ENCODE assay signal across 8 cellular contexts in the genomic region with DNA sequence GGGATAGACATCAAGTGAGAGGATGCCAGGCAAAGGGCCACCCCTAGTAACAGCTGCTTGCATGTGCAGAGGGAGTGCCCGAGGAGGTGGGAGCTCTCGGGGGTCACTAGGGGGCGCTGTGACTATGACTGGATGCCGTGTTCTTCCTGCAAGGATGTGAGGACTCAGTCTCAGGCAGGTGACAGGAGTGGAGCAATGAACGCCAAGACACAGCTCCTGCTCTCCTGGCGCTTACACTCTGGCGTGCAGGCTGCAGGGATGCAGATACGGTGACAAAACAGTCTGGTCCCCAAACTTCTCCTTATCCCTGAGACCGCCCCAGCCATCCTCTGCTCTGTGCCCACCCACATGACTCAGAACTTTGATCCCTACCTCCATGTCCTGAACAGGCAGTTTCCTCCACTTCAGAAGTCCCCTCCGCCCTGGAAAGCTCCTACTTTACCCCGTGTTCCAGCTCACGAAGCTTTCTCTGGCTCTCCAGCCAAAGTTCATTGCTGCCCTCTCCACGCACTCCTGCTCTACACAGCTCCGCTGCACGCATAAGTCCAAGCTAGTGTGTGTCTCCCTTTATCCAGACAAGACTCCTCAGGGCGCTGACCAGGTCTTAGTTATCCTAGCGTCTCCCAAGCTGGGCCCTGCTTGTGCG. TPM values are rescaled to one million over a fixed set of nuclear protein-coding genes. Genes with fewer than 3 reads are reported as not detected.
DNase-seq lines count a peak whose midpoint lies in the region; ATAC-seq lines count a peak whose summit lies in the region.

No MANE protein-coding gene starts in this region.

- CTCF ChIA-PET in activated CD4-positive, alpha-beta memory T cell treated with anti-CD3 and anti-CD28 coated beads for 36 hours (lab: Charles Lee), result interaction anchor here (0.6 to 9.9 kb wide), 47 partner anchors 9 to 486 kb away, joined by 3 to 267 read pairs (median 4); a partner anchor contains a TSS

- H2BK120ac ChIP-seq in mesendoderm (ENCODE audit: low read depth, low read length), result no peak overlapping the region

- no peak overlapping the region for H3K4ac ChIP-seq in mesendoderm (ENCODE audit: low read depth, low read length)

- H3K4me1 Mint-ChIP-seq in activated CD4-positive, alpha-beta memory T cell treated with anti-CD3 and anti-CD28 coated beads for 36 hours (ENCODE audit: low read depth), result peaks cover 5% of the 10 kb centered on the region

- no peaks in the 10 kb centered on the region for H3K4me1 ChIP-seq in mesendoderm (ENCODE audit: control insufficient read depth, low read depth, low read length)

- peak; percentile 27 for DNase-seq in DMS114 treated with DMSO at 0.1 percent for 48 hours (lab: John Stamatoyannopoulos, UW; ENCODE audit: unreplicated experiment)
- DNase-seq in NCI-H82 (lab: John Stamatoyannopoulos, UW), result peak; percentile 91
- DNase-seq in activated CD4-positive, alpha-beta memory T cell treated with anti-CD3 and anti-CD28 coated beads for 36 hours, result peak; percentile 92
- DNase-seq in effector CD4-positive, alpha-beta T cell, result peak; percentile 78
- peak; percentile 93 for DNase-seq in mesendoderm
- DNase-seq in stimulated activated CD8-positive, alpha-beta memory T cell treated with anti-CD3 and anti-CD28 coated beads, Interleukin-15, amount 100 ng/mL, for 48 hours (ENCODE audit: low read depth in 2 of 2), result peak; percentile 66 to 71

- H3K79me1 ChIP-seq in mesendoderm (ENCODE audit: low read length), result no peaks in the 10 kb centered on the region

- H3K9me3 Mint-ChIP-seq in activated CD4-positive, alpha-beta memory T cell treated with anti-CD3 and anti-CD28 coated beads for 36 hours, result no peaks in the 10 kb centered on the region

- H2BK5ac ChIP-seq in mesendoderm (ENCODE audit: low read length), result no peak overlapping the region

- no peaks in the 10 kb centered on the region for H3K79me2 ChIP-seq in mesendoderm (ENCODE audit: control insufficient read depth, insufficient read depth, low read length)

- no peak overlapping the region for H3K9ac ChIP-seq in mesendoderm (ENCODE audit: low read length)

- H3K56ac ChIP-seq in mesendoderm (ENCODE audit: low read length), result no peak overlapping the region

- no peak overlapping the region for H3K23ac ChIP-seq in mesendoderm (ENCODE audit: low read length)

- H3K4me3 ChIP-seq in mesendoderm (ENCODE audit: low read length), result no peak overlapping the region

- no peak overlapping the region for H4K8ac ChIP-seq in mesendoderm (ENCODE audit: low read depth, low read length)

- H3K4me2 ChIP-seq in mesendoderm (ENCODE audit: low read length), result no peak overlapping the region

- no peak overlapping the region for H3K27ac ChIP-seq in mesendoderm (ENCODE audit: low read depth, low read length)

- no CpG with 5 or more reads among the region's 18 CpGs for WGBS in mesendoderm (ENCODE audit: extremely low coverage, insufficient coverage, low lambda C conversion rate)

- ATAC-seq in HG02678 (IDR thresholded peaks at IDR 0.05; ENCODE audit: unreplicated experiment) (peak; percentile 66), HG03571 (IDR thresholded peaks at IDR 0.05; ENCODE audit: unreplicated experiment) (no peak)

- H4K5ac ChIP-seq in mesendoderm (ENCODE audit: low read length), result no peak overlapping the region

- intact Hi-C loops in activated CD4-positive, alpha-beta memory T cell treated with anti-CD3 and anti-CD28 coated beads for 36 hours (cut with micrococcal nuclease), result loop anchor here (1.0 kb wide), 2 partner anchors 14 to 35 kb away; a partner anchor contains a TSS

- no peaks in the 10 kb centered on the region for H3K27me3 ChIP-seq in mesendoderm (ENCODE audit: insufficient read depth, low read length, poor library complexity)

- H3K36me3 ChIP-seq in mesendoderm (ENCODE audit: control insufficient read depth, insufficient read depth, low read length), result peaks cover 4% of the 10 kb centered on the region

- POLR2A ChIA-PET in activated CD4-positive, alpha-beta memory T cell treated with anti-CD3 and anti-CD28 coated beads for 36 hours (lab: Charles Lee), result interaction anchor here (1.7 to 2.5 kb wide), 2 partner anchors 35 to 38 kb away, joined by 6 to 20 read pairs; a partner anchor contains a TSS

- no peak overlapping the region for H3K4me3 Mint-ChIP-seq in activated CD4-positive, alpha-beta memory T cell treated with anti-CD3 and anti-CD28 coated beads for 36 hours

- H3K36me3 Mint-ChIP-seq in activated CD4-positive, alpha-beta memory T cell treated with anti-CD3 and anti-CD28 coated beads for 36 hours, result no peaks in the 10 kb centered on the region

- H3K18ac ChIP-seq in mesendoderm (ENCODE audit: low read length), result no peak overlapping the region

- no peak overlapping the region for H2BK15ac ChIP-seq in mesendoderm (replicated peaks; ENCODE audit: low read depth)

- no peaks in the 10 kb centered on the region for H3K27me3 Mint-ChIP-seq in activated CD4-positive, alpha-beta memory T cell treated with anti-CD3 and anti-CD28 coated beads for 36 hours

- no peak overlapping the region for H2AK5ac ChIP-seq in mesendoderm (ENCODE audit: low read length)

- H3K27ac Mint-ChIP-seq in activated CD4-positive, alpha-beta memory T cell treated with anti-CD3 and anti-CD28 coated beads for 36 hours, result no peak overlapping the region

RNA-seq across cellular contexts. Expression of a gene that starts 14.7 kb away (rescaled TPM):
- total RNA-seq in activated CD4-positive, alpha-beta memory T cell treated with anti-CD3 and anti-CD28 coated beads for 36 hours, result under 1 TPM; 0.29 to 0.53 TPM
- polyA plus RNA-seq in mesendoderm (2013, experiment 1 of 2), result 1.2 TPM
- polyA plus RNA-seq in mesendoderm (2013, experiment 2 of 2), result 1.2 TPM

RNA-seq across cellular contexts. Expression of a gene that starts 15.5 kb away (rescaled TPM):
- 10 to 100 TPM; 11.3 to 13.1 TPM for total RNA-seq in activated CD4-positive, alpha-beta memory T cell treated with anti-CD3 and anti-CD28 coated beads for 36 hours
- polyA plus RNA-seq in mesendoderm (2013, experiment 1 of 2), result 90.7 TPM
- polyA plus RNA-seq in mesendoderm (2013, experiment 2 of 2), result 92.6 TPM

RNA-seq across cellular contexts. Expression of a gene that starts 30.8 kb away (rescaled TPM):
- total RNA-seq in activated CD4-positive, alpha-beta memory T cell treated with anti-CD3 and anti-CD28 coated beads for 36 hours, result not detected
- polyA plus RNA-seq in mesendoderm (2013, experiment 1 of 2), result not detected
- 0.06 TPM for polyA plus RNA-seq in mesendoderm (2013, experiment 2 of 2)

RNA-seq across cellular contexts. Expression of a gene that starts 34.9 kb away (rescaled TPM):
- 1 to 10 TPM; 7.8 to 8.8 TPM for total RNA-seq in activated CD4-positive, alpha-beta memory T cell treated with anti-CD3 and anti-CD28 coated beads for 36 hours
- polyA plus RNA-seq in mesendoderm (2013, experiment 1 of 2), result 11.7 TPM
- 11.5 TPM for polyA plus RNA-seq in mesendoderm (2013, experiment 2 of 2)

RNA-seq across cellular contexts. Expression of a gene that starts 52.1 kb away (rescaled TPM):
- 10 to 100 TPM; 32.5 to 34.5 TPM for total RNA-seq in activated CD4-positive, alpha-beta memory T cell treated with anti-CD3 and anti-CD28 coated beads for 36 hours
- 52.5 TPM for polyA plus RNA-seq in mesendoderm (2013, experiment 1 of 2)
- polyA plus RNA-seq in mesendoderm (2013, experiment 2 of 2), result 49.3 TPM

Comparison
In these comparisons a context has a peak if more than half of its experiments do, and no peak if none do; other contexts are left out.
1. DNase-seq: peak in every context shown above with its lines; median percentile 93 in mesendoderm; 92 in activated CD4-positive, alpha-beta memory T cell treated with anti-CD3 and anti-CD28 coated beads for 36 hours; 91 in NCI-H82; 78 in effector CD4-positive, alpha-beta T cell; 68 in stimulated activated CD8-positive, alpha-beta memory T cell treated with anti-CD3 and anti-CD28 coated beads, Interleukin-15, amount 100 ng/mL, for 48 hours; 27 in DMS114 treated with DMSO at 0.1 percent for 48 hours.